In the genomic region with DNA sequence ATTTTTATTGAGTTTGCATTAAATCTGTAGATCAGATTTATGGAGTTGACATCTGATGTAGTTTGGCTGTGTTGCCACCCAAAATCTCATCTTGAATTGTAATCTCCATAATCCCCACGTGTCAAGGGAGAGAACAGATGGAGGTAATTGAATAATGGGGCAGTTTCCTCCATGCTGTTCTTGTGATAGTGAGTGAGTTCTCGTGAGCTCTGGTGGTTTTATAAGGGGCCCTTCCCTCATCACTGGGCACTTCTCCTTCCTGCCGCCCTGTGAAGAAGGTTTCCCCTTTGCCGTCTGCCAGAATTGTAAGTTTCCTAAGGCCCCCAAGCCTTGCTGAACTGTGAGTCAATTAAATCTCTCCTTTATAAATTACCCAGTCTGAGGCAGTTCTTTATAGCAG, we compare ENCODE assay signal across 20 cellular contexts. TPM values are rescaled to one million over a fixed set of nuclear protein-coding genes. Genes with fewer than 3 reads are reported as not detected.
DNase-seq lines count a peak whose midpoint lies in the region; ATAC-seq and TF ChIP-seq lines count a peak whose summit lies in the region.
"Had no signal": no experiment of that assay in that cellular context is flagged by ENCODE, and none has a peak within 500 bp of the region (broad histone marks: within the 10 kb centered on the region; RNA-seq: fewer than 3 reads in every experiment).

No MANE protein-coding gene starts in this region.

- H3K36me3 ChIP-seq in smooth muscle cell (ENCODE audit: low read depth), result peaks cover 4% of the 10 kb centered on the region
- H3K36me3 ChIP-seq: uterus had no signal

- DNase-seq in Calu3 (no peak), NB4 (ENCODE audit: low read depth) (peak; percentile 20), smooth muscle cell (lab: John Stamatoyannopoulos, UW; ENCODE audit: unreplicated experiment) (no peak), posterior cingulate gyrus (no peak), kidney glomerular epithelial cell (lab: John Stamatoyannopoulos, UW) (no peak), left lobe of liver (ENCODE audit: low spot score) (no peak)
- DNase-seq in central memory CD8-positive, alpha-beta T cell (ENCODE audit: low spot score in 2 of 2), result no peak
- DNase-seq: activated CD8-positive, alpha-beta memory T cell treated with anti-CD3 and anti-CD28 coated beads, Interleukin-2, amount 50 U/mL, for 4 hours; cortex of kidney; left cardiac atrium; naive thymus-derived CD8-positive, alpha-beta T cell; NCI-H1092 treated with DMSO at 0.1 percent for 48 hours; NCI-H2029 treated with DMSO at 0.1 percent for 48 hours; NCI-H446 treated with DMSO at 0.1 percent for 48 hours; SJCRH30; uterus had no signal

- peak overlapping the region; percentile 41 for H3K4me2 ChIP-seq in smooth muscle cell

- H3K27ac ChIP-seq in smooth muscle cell (ENCODE audit: low read depth), result peak overlapping the region; percentile 81
- H3K27ac ChIP-seq: SJCRH30, suprapubic skin had no signal

- TF ChIP-seq CTCF in Calu3 (IDR thresholded peaks at IDR 0.05; ENCODE audit: unreplicated experiment) (no peak), NB4 (IDR thresholded peaks at IDR 0.05; ENCODE audit: low read depth, low read length) (no peak), smooth muscle cell (IDR thresholded peaks at IDR 0.05; ENCODE audit: borderline replicate concordance, insufficient read depth, poor library complexity, severe bottlenecking) (no peak)

- no peak overlapping the region for H3K4me3 Mint-ChIP-seq in Calu3 (ENCODE audit: low read depth, unreplicated experiment)
- H3K4me3 Mint-ChIP-seq in central memory CD8-positive, alpha-beta T cell, result no peak overlapping the region
- H3K4me3 Mint-ChIP-seq: mesothelial cell of epicardium; naive thymus-derived CD8-positive, alpha-beta T cell; T-helper 2 cell treated with Interferon-gamma antibody and Interleukin-4, amounts not matched to agents 5 μg/mL and 100 μg/mL, for 36 hours had no signal

- 66% methylated on average over 4 of the region's 4 CpGs for WGBS in smooth muscle cell (ENCODE audit: low lambda C conversion rate)

- H3K27me3 ChIP-seq in smooth muscle cell (ENCODE audit: low read depth), result no peaks in the 10 kb centered on the region
- H3K27me3 ChIP-seq: SJCRH30, suprapubic skin, uterus had no signal

- H3K79me2 ChIP-seq in smooth muscle cell (ENCODE audit: low read depth), result peaks cover 4% of the 10 kb centered on the region

- H3K9ac ChIP-seq in smooth muscle cell (ENCODE audit: low read depth), result peak overlapping the region; percentile 21

- no peaks in the 10 kb centered on the region for H3K4me1 Mint-ChIP-seq in Calu3 (ENCODE audit: low read depth, unreplicated experiment)
- H3K4me1 Mint-ChIP-seq in central memory CD8-positive, alpha-beta T cell, result peaks cover 8% of the 10 kb centered on the region

- H3K4me3 ChIP-seq in NB4 (ENCODE audit: low read depth, low read length) (no peak overlapping the region), smooth muscle cell (no peak overlapping the region)
- H3K4me3 ChIP-seq: SJCRH30, suprapubic skin, uterus had no signal

- ATAC-seq in central memory CD8-positive, alpha-beta T cell (replicated peaks; ENCODE audit: extremely low read depth, poor library complexity, severe bottlenecking), result no peak
- ATAC-seq in left lobe of liver, result no peak
- ATAC-seq: left cardiac atrium; naive thymus-derived CD8-positive, alpha-beta T cell; Panc1 had no signal

- CTCF ChIA-PET in Calu3 (lab: Charles Lee), result interaction anchor here (2.1 kb wide), 1 partner anchor 124 kb away, joined by 4 read pairs; no protein-coding TSS in a partner anchor

- no peaks in the 10 kb centered on the region for H3K27me3 Mint-ChIP-seq in Calu3 (ENCODE audit: unreplicated experiment)
- no peaks in the 10 kb centered on the region for H3K27me3 Mint-ChIP-seq in central memory CD8-positive, alpha-beta T cell
- H3K27me3 Mint-ChIP-seq: naive thymus-derived CD8-positive, alpha-beta T cell had no signal

- intact Hi-C loops in Calu3 (cut with micrococcal nuclease; ENCODE audit: unreplicated experiment) (no loop called here), posterior cingulate gyrus (cut with DNase I) (no loop called here)

- H2AFZ ChIP-seq in smooth muscle cell (ENCODE audit: low read depth), result no peak overlapping the region

- no peak for TF ChIP-seq POLR2A in NB4 (IDR thresholded peaks at IDR 0.05; ENCODE audit: extremely low read depth, insufficient read length)

- no peaks in the 10 kb centered on the region for H4K20me1 ChIP-seq in smooth muscle cell (ENCODE audit: low read depth)

- peaks cover 11% of the 10 kb centered on the region for H3K4me1 ChIP-seq in smooth muscle cell (ENCODE audit: low read depth)
- H3K4me1 ChIP-seq: SJCRH30, uterus had no signal

- H3K36me3 Mint-ChIP-seq in Calu3 (ENCODE audit: insufficient read depth, unreplicated experiment), result peaks cover 34% of the 10 kb centered on the region
- H3K36me3 Mint-ChIP-seq in central memory CD8-positive, alpha-beta T cell (ENCODE audit: insufficient read depth), result peaks cover 13% of the 10 kb centered on the region

- peak overlapping the region; percentile 54 for H3K27ac Mint-ChIP-seq in Calu3 (ENCODE audit: unreplicated experiment)
- peak overlapping the region; percentile 3 for H3K27ac Mint-ChIP-seq in central memory CD8-positive, alpha-beta T cell (ENCODE audit: low read depth)
- H3K27ac Mint-ChIP-seq: T-helper 2 cell treated with Interferon-gamma antibody and Interleukin-4, amounts not matched to agents 5 μg/mL and 100 μg/mL, for 36 hours had no signal

- no peaks in the 10 kb centered on the region for H3K9me3 ChIP-seq in smooth muscle cell (replicated peaks; ENCODE audit: low read depth)
- H3K9me3 ChIP-seq: SJCRH30, suprapubic skin, uterus had no signal

- H3K9me3 Mint-ChIP-seq in Calu3 (ENCODE audit: low read depth, unreplicated experiment), result no peaks in the 10 kb centered on the region
- no peaks in the 10 kb centered on the region for H3K9me3 Mint-ChIP-seq in central memory CD8-positive, alpha-beta T cell
- H3K9me3 Mint-ChIP-seq: mesothelial cell of epicardium; T-helper 2 cell treated with Interferon-gamma antibody and Interleukin-4, amounts not matched to agents 5 μg/mL and 100 μg/mL, for 36 hours had no signal

- no TSS peak for BruUV-seq in Calu3 (replicated peaks; lab: Mats Ljungman, UMichigan)

- no peaks in the 10 kb centered on the region for H3F3A ChIP-seq in smooth muscle cell (ENCODE audit: low read depth)

RNA-seq across cellular contexts. Expression of a gene that starts 32.2 kb away (rescaled TPM):
- total RNA-seq in Calu3 (2022) (81.8 and 86.5 TPM in 2 replicates), smooth muscle cell (57.1 and 93.8 TPM in 2 replicates), left lobe of liver (20.0 TPM)
- polyA plus RNA-seq in smooth muscle cell, result 67.7 and 86.7 TPM in 2 replicates
